In genomic region chr22:17562906-17563870, GRCh38 we compare ENCODE assay signal across 11 cellular contexts. TPM values are rescaled to one million over a fixed set of nuclear protein-coding genes. Genes with fewer than 3 reads are reported as not detected.
DNase-seq lines count a peak whose midpoint lies in the region; TF ChIP-seq lines count a peak whose summit lies in the region.
"Had no signal": no experiment of that assay in that cellular context is flagged by ENCODE, and none has a peak within 500 bp of the region (broad histone marks: within the 10 kb centered on the region; RNA-seq: fewer than 3 reads in every experiment).

A gene with protein sequence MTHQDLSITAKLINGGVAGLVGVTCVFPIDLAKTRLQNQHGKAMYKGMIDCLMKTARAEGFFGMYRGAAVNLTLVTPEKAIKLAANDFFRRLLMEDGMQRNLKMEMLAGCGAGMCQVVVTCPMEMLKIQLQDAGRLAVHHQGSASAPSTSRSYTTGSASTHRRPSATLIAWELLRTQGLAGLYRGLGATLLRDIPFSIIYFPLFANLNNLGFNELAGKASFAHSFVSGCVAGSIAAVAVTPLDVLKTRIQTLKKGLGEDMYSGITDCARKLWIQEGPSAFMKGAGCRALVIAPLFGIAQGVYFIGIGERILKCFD (plus strand): TSS chr22:17563498. CDS start chr22:17579945, 16,447 bp downstream.

- no peaks in the 10 kb centered on the region for H3K9me2 ChIP-seq in OCI-LY7 (ENCODE audit: insufficient read depth, low read length)

- BruUV-seq in OCI-LY7 (replicated peaks; lab: Mats Ljungman, UMichigan), result no TSS peak

- TF ChIP-seq CTCF in OCI-LY7 (conservative IDR thresholded peaks at IDR 0.05; ENCODE audit: low read length), result 0 out of 2 replicates have a peak, but pooled peaks have one; percentile 21

- H3K27ac ChIP-seq in ACC112 (ENCODE audit: low read depth, low read length) (no peak within 1 kb of the TSS), OCI-LY7 (ENCODE audit: low read depth, low read length, poor library complexity, severe bottlenecking) (no peak within 1 kb of the TSS)

- H3K9me3 ChIP-seq in OCI-LY7 (ENCODE audit: low read length), result no peaks in the 10 kb centered on the region

- POLR2A ChIA-PET in OCI-LY7 (lab: Charles Lee), result interaction anchor here (0.5 kb wide), 2 partner anchors 26 to 494 kb away, joined by 3 read pairs; no protein-coding TSS in a partner anchor

- H3K36me3 ChIP-seq in ACC112 (ENCODE audit: insufficient read depth, low read length) (no peaks in the 10 kb centered on the region), OCI-LY7 (ENCODE audit: insufficient read depth, low read length) (no peaks in the 10 kb centered on the region)

- H3K4me1 ChIP-seq in ACC112 (ENCODE audit: control insufficient read depth, insufficient read depth, low read length, unreplicated experiment) (peaks cover 10% of the 10 kb centered on the region), OCI-LY7 (ENCODE audit: insufficient read depth, low read length, poor library complexity, severe bottlenecking) (peaks cover 30% of the 10 kb centered on the region)

- no peaks in the 10 kb centered on the region for H3K79me2 ChIP-seq in ACC112 (ENCODE audit: control insufficient read depth, insufficient read depth, low read length, unreplicated experiment)
- no peaks in the 10 kb centered on the region for H3K79me2 ChIP-seq in OCI-LY7 (ENCODE audit: insufficient read depth, low read depth, low read length)

- DNase-seq in OCI-LY7 (ENCODE audit: low spot score) (no peak), globus pallidus (ENCODE audit: low spot score) (peak; percentile 87), nucleus accumbens (lab: John Stamatoyannopoulos, UW) (peak in 42 of 56 donors; percentile 24 to 86 (median 55)), NCI-H2107 treated with DMSO at 0.1 percent for 48 hours (lab: John Stamatoyannopoulos, UW; ENCODE audit: unreplicated experiment) (no peak), COLO829 (ENCODE audit: low spot score) (no peak), hepatic stellate cell (ENCODE audit: low spot score) (no peak)
- no peak for DNase-seq in stimulated activated CD4-positive, alpha-beta T cell treated with anti-CD3 and anti-CD28 coated beads, Interleukin-4, amount 100 ng/mL, for 4 hours
- DNase-seq: activated CD4-positive, alpha-beta memory T cell treated with anti-CD3 and anti-CD28 coated beads for 36 hours; CD8-positive, alpha-beta memory T cell; NCI-H1436 treated with DMSO at 0.1 percent for 48 hours had no signal

- no peaks in the 10 kb centered on the region for H3K27me3 ChIP-seq in ACC112 (ENCODE audit: insufficient read depth, low read length)

- H3K4me2 ChIP-seq in OCI-LY7 (ENCODE audit: low read length), result no peak within 1 kb of the TSS

- CTCF ChIA-PET in OCI-LY7 (lab: Charles Lee; ENCODE audit: unreplicated experiment), result no interaction called here

- H4K20me1 ChIP-seq in OCI-LY7 (ENCODE audit: insufficient read depth, low read length), result no peaks in the 10 kb centered on the region

- intact Hi-C loops in OCI-LY7 (cut with micrococcal nuclease; ENCODE audit: unreplicated experiment), result no loop called here

- H3K4me3 ChIP-seq in ACC112 (ENCODE audit: low read depth, low read length) (no peak within 1 kb of the TSS), OCI-LY7 (ENCODE audit: low read depth, low read length, poor library complexity, severe bottlenecking) (no peak within 1 kb of the TSS)

- H2AFZ ChIP-seq in ACC112 (ENCODE audit: low read length, unreplicated experiment), result peak within 1 kb of the TSS; percentile 60
- peak within 1 kb of the TSS; percentile 66 for H2AFZ ChIP-seq in OCI-LY7 (ENCODE audit: low read length)

RNA-seq across cellular contexts. Expression of the gene that starts here (rescaled TPM):
- total RNA-seq in OCI-LY7 (2014; rRNA removed; shearing (Covaris generic)), result not detected in 2 replicates
- total RNA-seq in OCI-LY7 (2022), result not detected in 2 replicates
- total RNA-seq: activated CD4-positive, alpha-beta memory T cell treated with anti-CD3 and anti-CD28 coated beads for 36 hours; CD8-positive, alpha-beta memory T cell had no signal

Comparison
In these comparisons a context has a peak if more than half of its experiments do, and no peak if none do; other contexts are left out.
1. DNase-seq: peak in globus pallidus (single experiment) and nucleus accumbens (42 of 56); none in OCI-LY7 (single experiment), stimulated activated CD4-positive, alpha-beta T cell treated with anti-CD3 and anti-CD28 coated beads, Interleukin-4, amount 100 ng/mL, for 4 hours (0 of 2), NCI-H2107 treated with DMSO at 0.1 percent for 48 hours (single experiment), COLO829 (single experiment) and hepatic stellate cell (single experiment).